7 cellular contexts compared by ENCODE assay signal in genomic region chr19:1590641-1591397, GRCh38. TPM values are rescaled to one million over a fixed set of nuclear protein-coding genes. Genes with fewer than 3 reads are reported as not detected.
DNase-seq lines count a peak whose midpoint lies in the region; ATAC-seq and TF ChIP-seq lines count a peak whose summit lies in the region.

No MANE protein-coding gene starts in this region.

- ATAC-seq in activated T-helper 17 cell treated with anti-CD3 and anti-CD28 coated beads, Interleukin-2, amount 50 U/mL, for 72 hours (replicated peaks): no peak
- ATAC-seq in stimulated activated naive CD8-positive, alpha-beta T cell treated with anti-CD3 and anti-CD28 coated beads, Interleukin-15, Interleukin-2, amounts not matched to agents 100 U/mL and 50 U/mL, for 24 hours: peak; percentile 16
- ATAC-seq in GM18498 (IDR thresholded peaks at IDR 0.05; ENCODE audit: unreplicated experiment): no peak
- ATAC-seq in HG03280 (IDR thresholded peaks at IDR 0.05; ENCODE audit: unreplicated experiment): no peak

- H3K27ac Mint-ChIP-seq in activated T-helper 17 cell treated with anti-CD3 and anti-CD28 coated beads, Interleukin-2, amount 50 U/mL, for 72 hours: peak overlapping the region; percentile 91

- H3K4me3 ChIP-seq in GM12864 (ENCODE audit: low read depth, low read length) (peak overlapping the region; percentile 85), iPS-18c (ENCODE audit: insufficient read depth, low read depth, low read length) (peak overlapping the region; percentile 92)

- no peaks in the 10 kb centered on the region for H3K27me3 Mint-ChIP-seq in activated T-helper 17 cell treated with anti-CD3 and anti-CD28 coated beads, Interleukin-2, amount 50 U/mL, for 72 hours

- no peaks in the 10 kb centered on the region for H3K9me3 Mint-ChIP-seq in activated T-helper 17 cell treated with anti-CD3 and anti-CD28 coated beads, Interleukin-2, amount 50 U/mL, for 72 hours

- H3K9me3 ChIP-seq in iPS-18c (ENCODE audit: control insufficient read depth, insufficient read depth, low read length): no peaks in the 10 kb centered on the region

- no peaks in the 10 kb centered on the region for H3K4me1 Mint-ChIP-seq in activated T-helper 17 cell treated with anti-CD3 and anti-CD28 coated beads, Interleukin-2, amount 50 U/mL, for 72 hours

- peak overlapping the region; percentile 95 for H3K4me3 Mint-ChIP-seq in activated T-helper 17 cell treated with anti-CD3 and anti-CD28 coated beads, Interleukin-2, amount 50 U/mL, for 72 hours

- DNase-seq in GM12864 (ENCODE audit: low read depth): no peak
- DNase-seq in stimulated activated naive CD8-positive, alpha-beta T cell treated with anti-CD3 and anti-CD28 coated beads, Interleukin-15, Interleukin-2, amounts not matched to agents 100 U/mL and 50 U/mL, for 24 hours: peak; percentile 52

- H3K36me3 Mint-ChIP-seq in activated T-helper 17 cell treated with anti-CD3 and anti-CD28 coated beads, Interleukin-2, amount 50 U/mL, for 72 hours (ENCODE audit: low read depth): peaks cover 54% of the 10 kb centered on the region

- TF ChIP-seq CTCF in GM12864 (IDR thresholded peaks at IDR 0.05; ENCODE audit: low read depth, low read length, missing control alignments): peak; percentile 61
- peak; percentile 47 for TF ChIP-seq CTCF in LNCAP (IDR thresholded peaks at IDR 0.05)

RNA-seq across cellular contexts. Expression of gene MBD3, which starts 1.8 kb away (rescaled TPM):
- total RNA-seq in activated T-helper 17 cell treated with anti-CD3 and anti-CD28 coated beads, Interleukin-2, amount 50 U/mL, for 72 hours: 100 to 1,000 TPM in 1 of 2 donors, 10 to 100 TPM in 1; 71.5 to 128 TPM

RNA-seq across cellular contexts. Expression of gene UQCR11, which starts 14.4 kb away (rescaled TPM):
- total RNA-seq in activated T-helper 17 cell treated with anti-CD3 and anti-CD28 coated beads, Interleukin-2, amount 50 U/mL, for 72 hours: 100 to 1,000 TPM; 120 to 209 TPM

RNA-seq across cellular contexts. Expression of gene MEX3D, which starts 22.7 kb away (rescaled TPM):
- 1 to 10 TPM; 6.7 to 8.2 TPM for total RNA-seq in activated T-helper 17 cell treated with anti-CD3 and anti-CD28 coated beads, Interleukin-2, amount 50 U/mL, for 72 hours
